8 cellular contexts compared by ENCODE assay signal in the genomic region with DNA sequence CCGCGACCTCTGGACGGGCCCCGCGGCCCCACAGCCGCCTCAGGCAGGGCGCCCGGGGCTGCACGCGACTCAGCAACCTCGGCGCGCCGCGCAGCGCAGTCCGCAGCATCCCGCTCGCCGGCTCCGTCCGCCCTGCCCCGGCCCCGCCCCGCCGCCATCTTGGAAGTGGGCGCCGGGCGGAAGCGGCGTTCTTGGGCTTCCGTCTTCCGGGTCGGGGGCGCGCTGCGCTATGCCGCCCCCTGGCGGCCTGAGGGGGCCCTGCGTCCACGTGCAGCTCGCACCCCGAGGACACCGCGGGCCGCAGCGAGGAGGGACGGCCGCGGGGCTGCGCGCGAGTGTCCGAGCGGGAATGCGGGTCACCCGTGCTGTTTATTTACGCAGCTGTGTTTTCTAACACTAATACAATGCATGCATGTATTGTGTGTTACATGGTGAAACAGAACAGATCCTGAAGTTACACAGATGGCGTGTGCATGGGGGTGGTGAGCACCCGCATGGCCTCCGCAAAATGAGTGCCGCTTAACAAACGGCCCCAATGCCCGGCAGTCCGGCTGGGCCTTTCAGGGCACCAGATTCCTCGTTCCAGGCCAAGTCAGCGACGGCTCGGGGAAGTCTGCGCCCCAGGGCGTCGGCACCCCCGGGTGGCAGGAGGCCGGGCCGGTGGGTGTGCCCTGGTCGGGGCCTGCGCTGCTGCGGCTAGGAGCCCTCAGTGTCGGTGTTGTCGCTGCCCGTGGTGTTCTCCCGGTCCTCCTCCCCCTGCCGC. TPM values are rescaled to one million over a fixed set of nuclear protein-coding genes. Genes with fewer than 3 reads are reported as not detected.
DNase-seq lines count a peak whose midpoint lies in the region; ATAC-seq and TF ChIP-seq lines count a peak whose summit lies in the region.

A gene (minus strand): TSS at position 139 of the 763 bp plus-strand sequence. CDS start 30 bp downstream, at position 109.

- H3K4me3 ChIP-seq in adipocyte (ENCODE audit: low read length): peak within 1 kb of the TSS; percentile 88
- H3K4me3 ChIP-seq in heart left ventricle: peak within 1 kb of the TSS; percentile 60 to 98 (median 84)
- peak within 1 kb of the TSS; percentile 93 to 97 for H3K4me3 ChIP-seq in prostate gland
- H3K4me3 ChIP-seq in upper lobe of right lung: peak within 1 kb of the TSS; percentile 71

- H3K9me3 ChIP-seq in adipocyte (ENCODE audit: control insufficient read depth, low read length): no peaks in the 10 kb centered on the region
- no peaks in the 10 kb centered on the region for H3K9me3 ChIP-seq in heart left ventricle
- no peaks in the 10 kb centered on the region for H3K9me3 ChIP-seq in prostate gland
- no peaks in the 10 kb centered on the region for H3K9me3 ChIP-seq in upper lobe of right lung

- TF ChIP-seq POLR2A in heart left ventricle (IDR thresholded peaks at IDR 0.05) (peak in 1 of 2 donors; percentile 58), prostate gland (IDR thresholded peaks at IDR 0.05) (no peak)

- H3K4me1 ChIP-seq in adipocyte (ENCODE audit: control insufficient read depth, insufficient read depth, low read length) (peaks cover 26% of the 10 kb centered on the region), heart left ventricle (peaks cover 3 to 35% (median 22%) of the 10 kb centered on the region in 12 donors), prostate gland (replicated peaks) (no peaks in the 10 kb centered on the region), upper lobe of right lung (peaks cover 12% of the 10 kb centered on the region)

- CTCF ChIA-PET in T-cell (lab: Charles Lee): interaction anchor here (0.5 to 1.0 kb wide), 3 partner anchors 10 to 1552 kb away, joined by 3 to 7 read pairs (median 3); no protein-coding TSS in a partner anchor

- peak within 1 kb of the TSS; percentile 74 to 85 (median 83) for H3K4me3 Mint-ChIP-seq in T-cell

- ATAC-seq in HG02571 (IDR thresholded peaks at IDR 0.05; ENCODE audit: unreplicated experiment) (peak; percentile 46), T-cell (replicated peaks in 1 of 4) (peak; percentile 79 to 84 (median 82)), heart left ventricle (peak; percentile 11 to 61 (median 49)), upper lobe of right lung (peak; percentile 85)

- TF ChIP-seq CTCF in GM12874 (IDR thresholded peaks at IDR 0.05; ENCODE audit: insufficient read depth, low read depth, low read length) (peak; percentile 97), heart left ventricle (IDR thresholded peaks at IDR 0.05) (peak; percentile 91 to 100 (median 98)), prostate gland (IDR thresholded peaks at IDR 0.05) (peak; percentile 99), upper lobe of right lung (IDR thresholded peaks at IDR 0.05) (peak; percentile 98)

- peak within 1 kb of the TSS; percentile 88 to 98 (median 96) for H3K27ac ChIP-seq in heart left ventricle
- H3K27ac ChIP-seq in prostate gland: peak within 1 kb of the TSS; percentile 78 to 87
- peak within 1 kb of the TSS; percentile 91 for H3K27ac ChIP-seq in upper lobe of right lung

- H3K9me3 Mint-ChIP-seq in T-cell: no peaks in the 10 kb centered on the region

- H3K27me3 Mint-ChIP-seq in T-cell: no peaks in the 10 kb centered on the region

- H3K36me3 Mint-ChIP-seq in T-cell: no peaks in the 10 kb centered on the region

- WGBS in heart left ventricle, 4 donors: 7 to 16% (median 12%) methylated on average over 30 to 83 of the region's 83 CpGs
- WGBS in prostate gland: 10% methylated on average over 50 of the region's 83 CpGs

- no peaks in the 10 kb centered on the region for H3K27me3 ChIP-seq in adipocyte (replicated peaks; ENCODE audit: control insufficient read depth, insufficient read depth, low read length)
- no peaks in the 10 kb centered on the region for H3K27me3 ChIP-seq in heart left ventricle
- no peaks in the 10 kb centered on the region for H3K27me3 ChIP-seq in prostate gland (replicated peaks; ENCODE audit: insufficient read depth)
- no peaks in the 10 kb centered on the region for H3K27me3 ChIP-seq in upper lobe of right lung

- DNase-seq in NAMALWA (ENCODE audit: low spot score) (peak; percentile 88), T-cell (peak; percentile 65 to 89 (median 80)), adipocyte (ENCODE audit: low read depth) (peak; percentile 94), heart left ventricle (peak; percentile 84 to 95 (median 88)), prostate gland (ENCODE audit: low spot score) (peak; percentile 72), upper lobe of right lung (peak; percentile 92)

- peak within 1 kb of the TSS; percentile 79 to 80 for H3K27ac Mint-ChIP-seq in T-cell

- H3K4me1 Mint-ChIP-seq in T-cell: peaks cover 4 to 8% (median 4%) of the 10 kb centered on the region in 3 donors

- H3K36me3 ChIP-seq in adipocyte (ENCODE audit: control insufficient read depth, insufficient read depth, low read length, severe bottlenecking) (no peaks in the 10 kb centered on the region), heart left ventricle (peaks cover 0 to 2% (median 0%) of the 10 kb centered on the region in 9 donors), prostate gland (no peaks in the 10 kb centered on the region), upper lobe of right lung (no peaks in the 10 kb centered on the region)

- POLR2A ChIA-PET in T-cell (lab: Charles Lee): no interaction called here

- intact Hi-C loops in heart left ventricle (cut with DNase I): loop anchor here in 5 of 10 donors (1.0 to 2.0 kb wide), 5 partner anchors 19 to 37 kb away; a partner anchor contains a TSS
- intact Hi-C loops in prostate gland (cut with DNase I): no loop called here
- intact Hi-C loops in upper lobe of right lung (cut with DNase I): no loop called here

- H3K9ac ChIP-seq in adipocyte (ENCODE audit: low read length): peak within 1 kb of the TSS; percentile 93

RNA-seq across cellular contexts. Expression of the gene that starts here (rescaled TPM):
- total RNA-seq in T-cell (10 to 100 TPM; 20.4 to 46.8 (median 36.3) TPM), heart left ventricle (10 to 100 TPM; 21.3 to 67.8 (median 33.6) TPM), prostate gland (10 to 100 TPM; 37.6 to 64.3 TPM), upper lobe of right lung (15.5 TPM)
- 10 to 100 TPM; 22.6 to 36.8 TPM for polyA plus RNA-seq in heart left ventricle

Comparison
In these comparisons a context has a peak if more than half of its experiments do, and no peak if none do; other contexts are left out.
1. Peak in every context shown above with its lines: DNase-seq, ATAC-seq, H3K4me3 ChIP-seq and H3K27ac ChIP-seq.